Comparison of ENCODE assay signal across 17 cellular contexts in the genomic region with DNA sequence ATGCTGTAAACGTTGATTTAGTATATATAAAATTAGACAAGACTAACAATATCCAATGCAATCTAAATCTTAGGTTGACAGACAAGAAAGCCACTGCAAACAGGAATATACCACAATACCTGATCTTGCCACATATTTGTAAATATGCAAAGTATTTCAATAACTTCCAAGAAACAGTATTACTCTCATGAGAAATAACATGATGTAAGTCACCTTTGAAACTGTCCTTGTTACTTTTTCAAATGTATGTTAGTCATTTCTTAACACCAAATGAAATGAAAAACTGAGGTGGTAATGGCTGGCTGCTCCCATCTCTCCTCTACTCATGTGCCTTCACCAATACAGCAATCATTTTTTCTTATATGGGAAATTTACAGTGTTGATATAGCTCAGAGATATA.
DNase-seq lines count a peak whose midpoint lies in the region; ATAC-seq and TF ChIP-seq lines count a peak whose summit lies in the region.
"Had no signal": no experiment of that assay in that cellular context is flagged by ENCODE, and none has a peak within 500 bp of the region (broad histone marks: within the 10 kb centered on the region; RNA-seq: fewer than 3 reads in every experiment).

No MANE protein-coding gene starts in this region.

- H3K9me3 ChIP-seq in esophagus muscularis mucosa, result no peaks in the 10 kb centered on the region
- H3K9me3 ChIP-seq: psoas muscle, thoracic aorta had no signal

- no peaks in the 10 kb centered on the region for H3K4me1 ChIP-seq in esophagus muscularis mucosa
- H3K4me1 ChIP-seq: psoas muscle had no signal

- H3K36me3 ChIP-seq in esophagus muscularis mucosa, result peaks cover 0 to under 1% (median 0%) of the 10 kb centered on the region in 4 donors
- H3K36me3 ChIP-seq: thoracic aorta had no signal

- DNase-seq in esophagus muscularis mucosa (ENCODE audit: extremely low spot score) (no peak), NCI-H446 treated with DMSO at 0.1 percent for 48 hours (lab: John Stamatoyannopoulos, UW) (no peak), left cardiac atrium (no peak)
- DNase-seq: effector CD4-positive, alpha-beta T cell; HFFc6; Kasumi-1; NCI-H1694 treated with DMSO at 0.1 percent for 48 hours; NCI-H524; psoas muscle; SW 1271 had no signal

- no peak for TF ChIP-seq CTCF in esophagus muscularis mucosa (IDR thresholded peaks at IDR 0.05)

- H3K27ac ChIP-seq in esophagus muscularis mucosa (replicated peaks in 1 of 4), result no peak overlapping the region
- H3K27ac ChIP-seq: psoas muscle, thoracic aorta had no signal

- ATAC-seq in GM18502 (IDR thresholded peaks at IDR 0.05; ENCODE audit: poor library complexity, unreplicated experiment), result peak; percentile 74
- ATAC-seq in GM19035 (IDR thresholded peaks at IDR 0.05; ENCODE audit: unreplicated experiment), result peak; percentile 72
- ATAC-seq in HG02610 (IDR thresholded peaks at IDR 0.05; ENCODE audit: unreplicated experiment), result peak; percentile 83
- ATAC-seq in HG03439 (IDR thresholded peaks at IDR 0.05; ENCODE audit: unreplicated experiment), result peak; percentile 69
- ATAC-seq in left cardiac atrium, result no peak
- no peak for ATAC-seq in HG03342 (IDR thresholded peaks at IDR 0.05; ENCODE audit: unreplicated experiment)
- ATAC-seq: Panc1, psoas muscle had no signal

- no peaks in the 10 kb centered on the region for H3K27me3 ChIP-seq in esophagus muscularis mucosa

- H3K4me3 ChIP-seq in esophagus muscularis mucosa, result no peak overlapping the region
- H3K4me3 ChIP-seq: psoas muscle, thoracic aorta had no signal

- TF ChIP-seq EP300 in esophagus muscularis mucosa (IDR thresholded peaks at IDR 0.05), result no peak

- WGBS in esophagus muscularis mucosa, result 94% methylated on average over 1 of the region's 1 CpG

- intact Hi-C loops in esophagus muscularis mucosa (cut with DNase I), result no loop called here
- intact Hi-C loops in left cardiac atrium (cut with DNase I), result no loop called here

- no peak for TF ChIP-seq POLR2A in esophagus muscularis mucosa (IDR thresholded peaks at IDR 0.05; ENCODE audit: low read depth)

Comparison
In these comparisons a context has a peak if more than half of its experiments do, and no peak if none do; other contexts are left out.
1. ATAC-seq: peak in GM18502 (single experiment), GM19035 (single experiment), HG02610 (single experiment) and HG03439 (single experiment); none in left cardiac atrium (0 of 2) and HG03342 (single experiment).